Comparison of ENCODE assay signal across 22 cellular contexts in genomic region chr11:1197886-1198765, GRCh38. TPM values are rescaled to one million over a fixed set of nuclear protein-coding genes. Genes with fewer than 3 reads are reported as not detected.
DNase-seq lines count a peak whose midpoint lies in the region; ATAC-seq, FAIRE-seq and TF ChIP-seq lines count a peak whose summit lies in the region.
"Had no signal": no experiment of that assay in that cellular context is flagged by ENCODE, and none has a peak within 500 bp of the region (broad histone marks: within the 10 kb centered on the region; RNA-seq: fewer than 3 reads in every experiment).

No MANE protein-coding gene starts in this region.

- H3K27me3 ChIP-seq in RWPE2 (ENCODE audit: insufficient read depth, poor library complexity, severe bottlenecking) (peaks cover 39% of the 10 kb centered on the region), spleen (replicated peaks in 1 of 7) (peaks cover 0 to 77% (median 30%) of the 10 kb centered on the region in 7 donors)
- H3K27me3 ChIP-seq: cardiac muscle cell had no signal

- H3K27me3 Mint-ChIP-seq in activated CD4-positive, alpha-beta T cell treated with anti-CD3 and anti-CD28 coated beads for 36 hours, result no peaks in the 10 kb centered on the region
- no peaks in the 10 kb centered on the region for H3K27me3 Mint-ChIP-seq in activated CD4-positive, alpha-beta T cell treated with anti-CD3 and anti-CD28 coated beads, Interleukin-2, amount 10 ng/mL, durations not matched to agents 7 days and 5 days
- H3K27me3 Mint-ChIP-seq: activated B cell treated with CpG ODN at 0.5 μM for 24 hours; activated CD8-positive, alpha-beta memory T cell treated with anti-CD3 and anti-CD28 coated beads, Interleukin-2, amount 10 ng/mL, durations not matched to agents 7 days and 5 days had no signal

- H3K27ac ChIP-seq in RWPE2 (ENCODE audit: poor library complexity, severe bottlenecking) (no peak overlapping the region), kidney (ENCODE audit: low read depth in 2 of 2, low read length in 2 of 2) (no peak overlapping the region), spleen (no peak overlapping the region)
- H3K27ac ChIP-seq: cardiac muscle cell had no signal

- H3K4me1 Mint-ChIP-seq in activated CD4-positive, alpha-beta T cell treated with anti-CD3 and anti-CD28 coated beads for 36 hours, result no peaks in the 10 kb centered on the region
- no peaks in the 10 kb centered on the region for H3K4me1 Mint-ChIP-seq in activated CD4-positive, alpha-beta T cell treated with anti-CD3 and anti-CD28 coated beads, Interleukin-2, amount 10 ng/mL, durations not matched to agents 7 days and 5 days
- H3K4me1 Mint-ChIP-seq: activated B cell treated with CpG ODN at 0.5 μM for 24 hours; activated CD8-positive, alpha-beta memory T cell treated with anti-CD3 and anti-CD28 coated beads, Interleukin-2, amount 10 ng/mL, durations not matched to agents 7 days and 5 days; CD4-positive, alpha-beta memory T cell had no signal

- H3K4me3 ChIP-seq in RWPE2 (ENCODE audit: severe bottlenecking) (no peak overlapping the region), kidney (ENCODE audit: low read length in 2 of 2) (no peak overlapping the region), spleen (no peak overlapping the region)
- H3K4me3 ChIP-seq: cardiac muscle cell, GM12878 had no signal

- no peak for FAIRE-seq in kidney (lab: Jason Lieb, UNC)
- FAIRE-seq: A204.1, GM12878 had no signal

- intact Hi-C loops in activated CD4-positive, alpha-beta T cell treated with anti-CD3 and anti-CD28 coated beads for 36 hours (cut with DNase I, micrococcal nuclease), result no loop called here
- intact Hi-C loops in kidney (cut with DNase I) (no loop called here), spleen (cut with DNase I; ENCODE audit: low total_unique reads) (no loop called here)

- H3K4me1 ChIP-seq in RWPE2 (ENCODE audit: insufficient read depth, poor library complexity, severe bottlenecking) (no peaks in the 10 kb centered on the region), kidney (ENCODE audit: control insufficient read depth in 1 of 2, insufficient read depth in 1 of 2, low read depth in 1 of 2, low read length in 2 of 2) (no peaks in the 10 kb centered on the region), spleen (peaks cover 0 to 8% (median 5%) of the 10 kb centered on the region in 6 donors)

- no peaks in the 10 kb centered on the region for H3K9me3 Mint-ChIP-seq in activated CD4-positive, alpha-beta T cell treated with anti-CD3 and anti-CD28 coated beads for 36 hours (ENCODE audit: low read depth)
- H3K9me3 Mint-ChIP-seq in activated CD4-positive, alpha-beta T cell treated with anti-CD3 and anti-CD28 coated beads, Interleukin-2, amount 10 ng/mL, durations not matched to agents 7 days and 5 days, result no peaks in the 10 kb centered on the region
- H3K9me3 Mint-ChIP-seq: activated B cell treated with CpG ODN at 0.5 μM for 24 hours had no signal

- WGBS in spleen, 5 donors, result 78 to 80% (median 79%) methylated on average over 13 to 39 of the region's 39 CpGs

- no peaks in the 10 kb centered on the region for H3K36me3 ChIP-seq in RWPE2 (ENCODE audit: low read depth)
- no peaks in the 10 kb centered on the region for H3K36me3 ChIP-seq in kidney (ENCODE audit: control insufficient read depth in 1 of 2, insufficient read depth in 2 of 2, low read length in 2 of 2)
- no peaks in the 10 kb centered on the region for H3K36me3 ChIP-seq in spleen
- H3K36me3 ChIP-seq: cardiac muscle cell had no signal

- peak; percentile 4 for DNase-seq in activated CD4-positive, alpha-beta T cell treated with anti-CD3 and anti-CD28 coated beads for 36 hours
- DNase-seq in activated CD4-positive, alpha-beta T cell treated with anti-CD3 and anti-CD28 coated beads, Interleukin-2, amount 10 ng/mL, durations not matched to agents 7 days and 5 days, result no peak
- DNase-seq in RWPE2 (ENCODE audit: low spot score) (peak; percentile 52), kidney (peak; percentile 70), spleen (peak; percentile 62), SHP77 (lab: John Stamatoyannopoulos, UW) (no peak), T1000 (lab: John Stamatoyannopoulos, UW) (no peak), NCI-H446 (lab: John Stamatoyannopoulos, UW) (no peak)
- DNase-seq: activated B cell treated with CpG ODN at 0.5 μM for 24 hours; activated CD8-positive, alpha-beta memory T cell treated with anti-CD3 and anti-CD28 coated beads, Interleukin-2, amount 10 ng/mL, durations not matched to agents 7 days and 5 days; CD4-positive, alpha-beta memory T cell; EL; foreskin fibroblast; midbrain; NCI-H187 treated with DMSO at 0.1 percent for 48 hours; NCI-H526 treated with DMSO at 0.1 percent for 48 hours; nucleus accumbens; SW 1271 had no signal

- H3K4me3 Mint-ChIP-seq in activated CD4-positive, alpha-beta T cell treated with anti-CD3 and anti-CD28 coated beads for 36 hours, result no peak overlapping the region
- H3K4me3 Mint-ChIP-seq in activated CD4-positive, alpha-beta T cell treated with anti-CD3 and anti-CD28 coated beads, Interleukin-2, amount 10 ng/mL, durations not matched to agents 7 days and 5 days, result no peak overlapping the region
- H3K4me3 Mint-ChIP-seq: activated B cell treated with CpG ODN at 0.5 μM for 24 hours; activated CD8-positive, alpha-beta memory T cell treated with anti-CD3 and anti-CD28 coated beads, Interleukin-2, amount 10 ng/mL, durations not matched to agents 7 days and 5 days; CD4-positive, alpha-beta memory T cell had no signal

- TF ChIP-seq POLR2A in spleen (IDR thresholded peaks at IDR 0.05), result no peak

- POLR2A ChIA-PET in activated CD4-positive, alpha-beta T cell treated with anti-CD3 and anti-CD28 coated beads for 36 hours (lab: Charles Lee), result no interaction called here
- POLR2A ChIA-PET in activated CD4-positive, alpha-beta T cell treated with anti-CD3 and anti-CD28 coated beads, Interleukin-2, amount 10 ng/mL, durations not matched to agents 7 days and 5 days (lab: Charles Lee), result no interaction called here

- no peak for TF ChIP-seq CTCF in RWPE2 (IDR thresholded peaks at IDR 0.05; ENCODE audit: poor library complexity, severe bottlenecking)
- no peak for TF ChIP-seq CTCF in kidney (IDR thresholded peaks at IDR 0.05; ENCODE audit: borderline replicate concordance, extremely low read depth, insufficient read depth)
- no peak for TF ChIP-seq CTCF in spleen (IDR thresholded peaks at IDR 0.05 in 8 of 11, conservative IDR thresholded peaks at IDR 0.05 in 3 of 11)

- ATAC-seq in activated CD4-positive, alpha-beta T cell treated with anti-CD3 and anti-CD28 coated beads for 36 hours, result no peak
- no peak for ATAC-seq in RWPE2 (ENCODE audit: low read depth)
- ATAC-seq: activated CD8-positive, alpha-beta memory T cell treated with anti-CD3 and anti-CD28 coated beads, Interleukin-2, amount 10 ng/mL, durations not matched to agents 7 days and 5 days; GM12878; Panc1 had no signal

- no peak overlapping the region for H3K27ac Mint-ChIP-seq in activated CD4-positive, alpha-beta T cell treated with anti-CD3 and anti-CD28 coated beads for 36 hours
- H3K27ac Mint-ChIP-seq in activated CD4-positive, alpha-beta T cell treated with anti-CD3 and anti-CD28 coated beads, Interleukin-2, amount 10 ng/mL, durations not matched to agents 7 days and 5 days, result no peak overlapping the region
- H3K27ac Mint-ChIP-seq: activated B cell treated with CpG ODN at 0.5 μM for 24 hours; activated CD8-positive, alpha-beta memory T cell treated with anti-CD3 and anti-CD28 coated beads, Interleukin-2, amount 10 ng/mL, durations not matched to agents 7 days and 5 days; CD4-positive, alpha-beta memory T cell had no signal

- CTCF ChIA-PET in activated CD4-positive, alpha-beta T cell treated with anti-CD3 and anti-CD28 coated beads for 36 hours (lab: Charles Lee), result no interaction called here
- CTCF ChIA-PET in activated CD4-positive, alpha-beta T cell treated with anti-CD3 and anti-CD28 coated beads, Interleukin-2, amount 10 ng/mL, durations not matched to agents 7 days and 5 days (lab: Charles Lee), result no interaction called here

- no peak overlapping the region for H3K9ac ChIP-seq in kidney (ENCODE audit: low read length in 2 of 2)

- H3K9me3 ChIP-seq in RWPE2 (ENCODE audit: severe bottlenecking) (no peaks in the 10 kb centered on the region), kidney (ENCODE audit: control insufficient read depth in 1 of 2, low read length in 2 of 2) (no peaks in the 10 kb centered on the region), spleen (no peaks in the 10 kb centered on the region)

- no peaks in the 10 kb centered on the region for H3K36me3 Mint-ChIP-seq in activated CD4-positive, alpha-beta T cell treated with anti-CD3 and anti-CD28 coated beads for 36 hours (ENCODE audit: low read depth)
- H3K36me3 Mint-ChIP-seq in activated CD4-positive, alpha-beta T cell treated with anti-CD3 and anti-CD28 coated beads, Interleukin-2, amount 10 ng/mL, durations not matched to agents 7 days and 5 days (ENCODE audit: low read depth), result no peaks in the 10 kb centered on the region
- H3K36me3 Mint-ChIP-seq: activated CD8-positive, alpha-beta memory T cell treated with anti-CD3 and anti-CD28 coated beads, Interleukin-2, amount 10 ng/mL, durations not matched to agents 7 days and 5 days; CD4-positive, alpha-beta memory T cell had no signal

RNA-seq across cellular contexts. Expression of gene MUC5B, which starts 24.7 kb away (rescaled TPM):
- total RNA-seq in activated CD4-positive, alpha-beta T cell treated with anti-CD3 and anti-CD28 coated beads for 36 hours, result not detected
- total RNA-seq in activated CD4-positive, alpha-beta T cell treated with anti-CD3 and anti-CD28 coated beads, Interleukin-2, amount 10 ng/mL, durations not matched to agents 7 days and 5 days, result not detected
- 0.38 TPM for total RNA-seq in kidney
- not detected for polyA plus RNA-seq in kidney (ENCODE audit: insufficient read depth, low read depth, low replicate concordance)
- under 1 TPM in 1 of 7 donors, not detected in 6; 0.09 TPM for total RNA-seq in spleen
- polyA plus RNA-seq in spleen, result under 1 TPM in 2 of 3 donors, not detected in 1; under 0.01 TPM
- total RNA-seq: activated B cell treated with CpG ODN at 0.5 μM for 24 hours; activated CD8-positive, alpha-beta memory T cell treated with anti-CD3 and anti-CD28 coated beads, Interleukin-2, amount 10 ng/mL, durations not matched to agents 7 days and 5 days; cardiac muscle cell; CD4-positive, alpha-beta memory T cell had no signal
- polyA plus RNA-seq: cardiac muscle cell; CD4-positive, alpha-beta memory T cell; GM12878 had no signal

RNA-seq across cellular contexts. Expression of gene MUC5AC, which starts 40.4 kb away (rescaled TPM):
- total RNA-seq in activated CD4-positive, alpha-beta T cell treated with anti-CD3 and anti-CD28 coated beads for 36 hours, result not detected
- not detected for total RNA-seq in activated CD4-positive, alpha-beta T cell treated with anti-CD3 and anti-CD28 coated beads, Interleukin-2, amount 10 ng/mL, durations not matched to agents 7 days and 5 days
- total RNA-seq in kidney (0.03 TPM), spleen (not detected)
- polyA plus RNA-seq in kidney (ENCODE audit: insufficient read depth, low read depth, low replicate concordance) (not detected), spleen (under 1 TPM in 2 of 3 donors, not detected in 1; under 0.01 TPM)
- total RNA-seq: activated B cell treated with CpG ODN at 0.5 μM for 24 hours; activated CD8-positive, alpha-beta memory T cell treated with anti-CD3 and anti-CD28 coated beads, Interleukin-2, amount 10 ng/mL, durations not matched to agents 7 days and 5 days; cardiac muscle cell; CD4-positive, alpha-beta memory T cell; GM12878 had no signal
- polyA plus RNA-seq: cardiac muscle cell; CD4-positive, alpha-beta memory T cell had no signal

Comparison
In these comparisons a context has a peak if more than half of its experiments do, and no peak if none do; other contexts are left out.
1. DNase-seq: peak in activated CD4-positive, alpha-beta T cell treated with anti-CD3 and anti-CD28 coated beads for 36 hours (single experiment), RWPE2 (single experiment), kidney (single experiment) and spleen (single experiment); none in activated CD4-positive, alpha-beta T cell treated with anti-CD3 and anti-CD28 coated beads, Interleukin-2, amount 10 ng/mL, durations not matched to agents 7 days and 5 days (single experiment), SHP77 (0 of 2), T1000 (single experiment) and NCI-H446 (0 of 2).